ENCODE assay signal across 8 cellular contexts in genomic region chr22:20982563-20982882, GRCh38. TPM values are rescaled to one million over a fixed set of nuclear protein-coding genes. Genes with fewer than 3 reads are reported as not detected.
DNase-seq lines count a peak whose midpoint lies in the region; ATAC-seq and TF ChIP-seq lines count a peak whose summit lies in the region.

No MANE protein-coding gene starts in this region.

- intact Hi-C loops in heart right ventricle (cut with DNase I), result loop anchor here in 5 of 10 donors (2.0 to 10.0 kb wide), 6 partner anchors 18 to 98 kb away; partner anchors contain the start of genes CRKL (in 3 of the 5) and LRRC74B (in 1 of the 5)

- H3K36me3 ChIP-seq in heart right ventricle (peaks cover 0 to 40% (median 8%) of the 10 kb centered on the region in 9 donors), skeletal muscle tissue (ENCODE audit: control insufficient read depth in 3 of 3, insufficient read depth in 3 of 3, low read length in 3 of 3) (peaks cover 19 to 27% (median 22%) of the 10 kb centered on the region in 3 donors)

- peaks cover 20 to 42% (median 34%) of the 10 kb centered on the region in 9 donors for H3K4me1 ChIP-seq in heart right ventricle
- peaks cover 29 to 42% (median 39%) of the 10 kb centered on the region in 3 donors for H3K4me1 ChIP-seq in skeletal muscle tissue (ENCODE audit: control insufficient read depth in 3 of 3, insufficient read depth in 3 of 3, low read length in 3 of 3)

- H3K27ac Mint-ChIP-seq in stimulated activated naive CD8-positive, alpha-beta T cell treated with anti-CD3 and anti-CD28 coated beads, Interleukin-15, Interleukin-2, amounts not matched to agents 100 ng/mL and 50 ng/mL, for 24 hours, result peak overlapping the region; percentile 94
- peak overlapping the region; percentile 90 to 91 for H3K27ac Mint-ChIP-seq in T-cell

- H3K9ac ChIP-seq in skeletal muscle tissue (ENCODE audit: low read depth in 1 of 3, low read length in 3 of 3), result peak overlapping the region; percentile 92 to 97 (median 97)

- no peaks in the 10 kb centered on the region for H3K27me3 ChIP-seq in heart right ventricle
- H3K27me3 ChIP-seq in skeletal muscle tissue (ENCODE audit: control insufficient read depth in 3 of 3, insufficient read depth in 3 of 3, low read length in 3 of 3), result peaks cover 0 to 5% (median 0%) of the 10 kb centered on the region in 3 donors

- peak overlapping the region; percentile 61 to 98 (median 76) for H3K4me3 ChIP-seq in heart right ventricle
- peak overlapping the region; percentile 93 to 98 (median 98) for H3K4me3 ChIP-seq in skeletal muscle tissue (ENCODE audit: low read length in 3 of 3)

- H3K9me3 ChIP-seq in heart right ventricle, result peaks cover 0 to 10% (median 6%) of the 10 kb centered on the region in 11 donors
- no peaks in the 10 kb centered on the region for H3K9me3 ChIP-seq in skeletal muscle tissue (ENCODE audit: control insufficient read depth in 3 of 3, low read length in 3 of 3)

- H3K9me3 Mint-ChIP-seq in stimulated activated naive CD8-positive, alpha-beta T cell treated with anti-CD3 and anti-CD28 coated beads, Interleukin-15, Interleukin-2, amounts not matched to agents 100 ng/mL and 50 ng/mL, for 24 hours, result peaks cover 4% of the 10 kb centered on the region
- H3K9me3 Mint-ChIP-seq in T-cell, result no peaks in the 10 kb centered on the region

- H3K4me1 Mint-ChIP-seq in stimulated activated naive CD8-positive, alpha-beta T cell treated with anti-CD3 and anti-CD28 coated beads, Interleukin-15, Interleukin-2, amounts not matched to agents 100 ng/mL and 50 ng/mL, for 24 hours (ENCODE audit: low read depth), result peaks cover 46% of the 10 kb centered on the region
- H3K4me1 Mint-ChIP-seq in T-cell, result peaks cover 44 to 52% (median 45%) of the 10 kb centered on the region in 3 donors

- DNase-seq in stimulated activated naive CD8-positive, alpha-beta T cell treated with anti-CD3 and anti-CD28 coated beads, Interleukin-15, Interleukin-2, amounts not matched to agents 100 U/mL and 50 U/mL, for 24 hours, result no peak
- no peak for DNase-seq in T-cell
- DNase-seq in heart right ventricle, result no peak
- DNase-seq in activated CD4-positive, CD25-positive, alpha-beta regulatory T cell treated with anti-CD3 and anti-CD28 coated beads, Interleukin-2, amount 50 U/mL, for 72 hours, result no peak
- no peak for DNase-seq in GM19240 (ENCODE audit: insufficient read length, low spot score)
- no peak for DNase-seq in DMS 273 treated with DMSO at 0.1 percent for 48 hours (lab: John Stamatoyannopoulos, UW)

- peaks cover 21% of the 10 kb centered on the region for H3K36me3 Mint-ChIP-seq in stimulated activated naive CD8-positive, alpha-beta T cell treated with anti-CD3 and anti-CD28 coated beads, Interleukin-15, Interleukin-2, amounts not matched to agents 100 ng/mL and 50 ng/mL, for 24 hours (ENCODE audit: low read depth)
- peaks cover 6% of the 10 kb centered on the region for H3K36me3 Mint-ChIP-seq in T-cell

- no peak for ATAC-seq in stimulated activated naive CD8-positive, alpha-beta T cell treated with anti-CD3 and anti-CD28 coated beads, Interleukin-15, Interleukin-2, amounts not matched to agents 100 U/mL and 50 U/mL, for 24 hours
- ATAC-seq in T-cell (replicated peaks in 1 of 4) (peak in 2 of 4 experiments; percentile 4 to 14), heart right ventricle (peak; percentile 1 to 36 (median 4))

- CTCF ChIA-PET in T-cell (lab: Charles Lee), result no interaction called here

- POLR2A ChIA-PET in T-cell (lab: Charles Lee), result interaction anchor here in 1 of 2 donors (0.6 kb wide), 1 partner anchor 126 kb away, joined by 5 read pairs; no protein-coding TSS in a partner anchor

- peaks cover 4% of the 10 kb centered on the region for H3K27me3 Mint-ChIP-seq in stimulated activated naive CD8-positive, alpha-beta T cell treated with anti-CD3 and anti-CD28 coated beads, Interleukin-15, Interleukin-2, amounts not matched to agents 100 ng/mL and 50 ng/mL, for 24 hours
- no peaks in the 10 kb centered on the region for H3K27me3 Mint-ChIP-seq in T-cell

- TF ChIP-seq CTCF in heart right ventricle (IDR thresholded peaks at IDR 0.05), result no peak

- 1% methylated on average over 12 of the region's 12 CpGs for WGBS in heart right ventricle, 2 donors

- H3K4me3 Mint-ChIP-seq in stimulated activated naive CD8-positive, alpha-beta T cell treated with anti-CD3 and anti-CD28 coated beads, Interleukin-15, Interleukin-2, amounts not matched to agents 100 ng/mL and 50 ng/mL, for 24 hours, result peak overlapping the region; percentile 99
- peak overlapping the region; percentile 90 to 94 (median 92) for H3K4me3 Mint-ChIP-seq in T-cell

- H3K27ac ChIP-seq in heart right ventricle (peak overlapping the region; percentile 75 to 98 (median 92)), skeletal muscle tissue (ENCODE audit: low read depth, low read length) (peak overlapping the region; percentile 83)

RNA-seq across cellular contexts. Expression of gene LZTR1, which starts 0.4 kb away (rescaled TPM):
- total RNA-seq in T-cell, result 100 to 1,000 TPM in 3 of 5 donors, 10 to 100 TPM in 2; 57.1 to 118 (median 105) TPM
- total RNA-seq in heart right ventricle, result 10 to 100 TPM; 14.7 to 32.5 (median 23.7) TPM
- 10 to 100 TPM; 25.0 to 36.5 TPM for polyA plus RNA-seq in heart right ventricle
- total RNA-seq in skeletal muscle tissue, result 32.4 TPM

RNA-seq across cellular contexts. Expression of gene AIFM3, which starts 15.5 kb away (rescaled TPM):
- 1 to 10 TPM in 2 of 5 donors, under 1 TPM in 3; 0.33 to 1.7 (median 0.66) TPM for total RNA-seq in T-cell
- 1 to 10 TPM in 3 of 10 donors, under 1 TPM in 6, not detected in 1; 0.24 to 1.5 (median 0.50) TPM for total RNA-seq in heart right ventricle
- polyA plus RNA-seq in heart right ventricle, result 1 to 10 TPM in 1 of 2 donors, under 1 TPM in 1; 0.29 to 1.5 TPM
- total RNA-seq in skeletal muscle tissue, result under 0.01 TPM

RNA-seq across cellular contexts. Expression of gene THAP7, which starts 19.4 kb away (rescaled TPM):
- total RNA-seq in T-cell (10 to 100 TPM; 46.4 to 61.1 (median 56.8) TPM), heart right ventricle (10 to 100 TPM; 15.5 to 26.3 (median 17.5) TPM), skeletal muscle tissue (15.7 TPM)
- polyA plus RNA-seq in heart right ventricle, result 10 to 100 TPM; 29.3 to 54.9 TPM

RNA-seq across cellular contexts. Expression of gene P2RX6, which starts 32.4 kb away (rescaled TPM):
- total RNA-seq in T-cell, result 1 to 10 TPM in 3 of 5 donors, under 1 TPM in 2; 0.29 to 1.6 (median 1.0) TPM
- total RNA-seq in heart right ventricle, result 1 to 10 TPM in 9 of 10 donors, under 1 TPM in 1; 0.81 to 7.7 (median 3.9) TPM
- polyA plus RNA-seq in heart right ventricle, result under 1 TPM; 0.07 to 0.80 TPM
- 11.0 TPM for total RNA-seq in skeletal muscle tissue

RNA-seq across cellular contexts. Expression of gene SLC7A4, which starts 49.8 kb away (rescaled TPM):
- total RNA-seq in T-cell, result under 1 TPM in 3 of 5 donors, not detected in 2; 0.14 to 0.76 (median 0.41) TPM
- under 1 TPM in 4 of 10 donors, not detected in 6; 0.14 to 0.78 (median 0.20) TPM for total RNA-seq in heart right ventricle
- under 1 TPM in 1 of 2 donors, not detected in 1; 0.07 TPM for polyA plus RNA-seq in heart right ventricle
- 1.6 TPM for total RNA-seq in skeletal muscle tissue
